6 cellular contexts compared by ENCODE assay signal in the genomic region with DNA sequence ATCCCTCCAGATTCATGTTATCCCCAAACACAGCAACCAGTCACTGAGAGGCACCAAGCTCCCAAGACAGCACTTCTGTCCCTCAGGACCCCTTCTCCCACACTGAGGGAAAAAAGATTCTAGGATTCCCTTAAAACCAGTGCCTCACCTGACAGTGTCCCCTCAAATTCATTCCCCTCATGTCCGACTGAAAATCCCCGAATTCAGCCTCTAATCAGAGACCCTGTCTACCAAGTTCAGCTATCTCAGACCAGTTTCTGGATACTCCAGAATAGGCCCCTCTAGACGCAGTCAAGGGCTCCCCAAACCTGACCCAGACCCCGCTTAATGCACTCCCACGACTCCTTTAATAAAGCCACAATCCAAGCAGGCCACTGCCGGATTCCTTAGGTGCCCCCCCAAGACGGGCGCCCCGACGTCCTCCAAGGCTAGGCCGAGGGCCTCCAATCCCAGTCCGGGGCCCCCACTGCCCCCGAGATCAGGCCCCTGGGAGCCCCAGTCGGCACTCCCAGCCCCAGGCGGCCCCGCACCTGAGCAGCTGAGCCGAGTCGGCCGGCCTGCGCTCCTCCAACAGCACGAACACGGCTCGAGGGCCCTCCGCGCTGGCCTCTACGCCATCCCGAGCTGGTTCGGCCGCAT. TPM values are rescaled to one million over a fixed set of nuclear protein-coding genes. Genes with fewer than 3 reads are reported as not detected.
DNase-seq lines count a peak whose midpoint lies in the region; ATAC-seq and FAIRE-seq lines count a peak whose summit lies in the region.

No MANE protein-coding gene starts in this region.

- peak; percentile 7 for DNase-seq in T-helper 9 cell
- peak; percentile 48 for DNase-seq in left lobe of liver (ENCODE audit: low spot score)
- no peak for DNase-seq in pons (ENCODE audit: low spot score)
- DNase-seq in RCC 7860 (ENCODE audit: low spot score) = no peak
- DNase-seq in H4 (ENCODE audit: low spot score) = no peak

- FAIRE-seq in RCC 7860 (lab: Jason Lieb, UNC) = no peak

- ATAC-seq in GM21526 (IDR thresholded peaks at IDR 0.05; ENCODE audit: low FRiP score, unreplicated experiment) (peak; percentile 7), left lobe of liver (no peak)

RNA-seq across cellular contexts. Expression of a gene that starts 0.5 kb away (rescaled TPM):
- 16.8 TPM for total RNA-seq in left lobe of liver
- total RNA-seq in H4 (2014; rRNA removed; shearing (Covaris generic)) = 23.7 and 47.1 TPM in 2 replicates

RNA-seq across cellular contexts. Expression of a gene that starts 16.1 kb away (rescaled TPM):
- total RNA-seq in left lobe of liver = 4.7 TPM
- 0.08 and 0.31 TPM in 2 replicates for total RNA-seq in H4 (2014; rRNA removed; shearing (Covaris generic))

RNA-seq across cellular contexts. Expression of a gene that starts 31.1 kb away (rescaled TPM):
- 5.4 TPM for total RNA-seq in left lobe of liver
- total RNA-seq in H4 (2014; rRNA removed; shearing (Covaris generic)) = 12.5 and 18.2 TPM in 2 replicates

RNA-seq across cellular contexts. Expression of a gene that starts 37.0 kb away (rescaled TPM):
- 49.4 TPM for total RNA-seq in left lobe of liver
- total RNA-seq in H4 (2014; rRNA removed; shearing (Covaris generic)) = 50.0 and 57.6 TPM in 2 replicates

RNA-seq across cellular contexts. Expression of a gene that starts 40.6 kb away (rescaled TPM):
- 22.7 TPM for total RNA-seq in left lobe of liver
- total RNA-seq in H4 (2014; rRNA removed; shearing (Covaris generic)) = 15.3 and 15.9 TPM in 2 replicates

Comparison
In these comparisons a context has a peak if more than half of its experiments do, and no peak if none do; other contexts are left out.
1. DNase-seq: peak in T-helper 9 cell (single experiment) and left lobe of liver (single experiment); none in pons (single experiment), RCC 7860 (single experiment) and H4 (single experiment).